In the genomic region with DNA sequence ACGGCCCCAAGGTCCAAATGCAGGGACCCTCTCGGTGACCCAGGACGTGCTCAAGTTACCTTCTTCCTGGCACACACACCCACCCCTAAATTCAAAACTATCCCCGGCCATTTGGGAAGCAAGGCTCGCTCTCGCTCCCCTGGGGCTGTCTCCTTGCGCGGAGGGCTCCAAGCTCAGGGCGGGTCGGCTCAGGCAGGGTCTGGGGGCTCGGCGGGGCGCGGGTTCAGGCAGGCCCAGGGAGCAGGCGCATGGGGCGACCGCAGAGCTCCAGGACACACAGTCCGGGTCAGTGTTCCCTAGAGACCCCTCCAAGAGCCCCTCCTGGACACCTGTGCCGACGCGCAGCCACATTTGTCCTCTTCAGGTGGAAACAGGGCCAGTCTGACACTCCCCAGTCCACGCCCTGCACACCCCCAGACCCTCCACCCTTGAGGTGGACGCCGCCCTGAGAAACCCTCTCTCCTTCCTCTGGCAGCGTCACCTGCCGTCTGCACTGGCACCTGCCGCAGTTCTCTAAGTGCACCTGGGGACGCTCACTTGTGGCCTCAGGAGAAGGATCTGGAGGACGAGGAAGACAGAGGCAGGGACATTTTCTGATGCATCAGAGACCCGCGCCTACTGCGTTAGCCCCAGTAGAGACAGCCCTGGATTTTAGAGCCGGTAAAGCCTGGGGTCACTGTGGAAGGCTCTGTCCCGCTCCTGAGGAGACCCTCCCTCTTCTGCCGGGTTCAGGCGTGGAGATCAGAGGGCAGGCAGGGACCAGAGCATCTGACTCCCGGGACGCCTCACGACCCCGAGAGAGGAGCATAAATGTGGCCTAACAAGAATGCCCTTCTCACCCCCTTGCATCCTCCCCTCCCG, we compare ENCODE assay signal across 1 cellular context.
TF ChIP-seq lines count a peak whose summit lies in the region.

No MANE protein-coding gene starts in this region.

TF ChIP-seq in IMR-90, 13 proteins besides CTCF, POLR2A, EP300 and RAD21 (continued from another document):
- TF ChIP-seq, protein P1, sequence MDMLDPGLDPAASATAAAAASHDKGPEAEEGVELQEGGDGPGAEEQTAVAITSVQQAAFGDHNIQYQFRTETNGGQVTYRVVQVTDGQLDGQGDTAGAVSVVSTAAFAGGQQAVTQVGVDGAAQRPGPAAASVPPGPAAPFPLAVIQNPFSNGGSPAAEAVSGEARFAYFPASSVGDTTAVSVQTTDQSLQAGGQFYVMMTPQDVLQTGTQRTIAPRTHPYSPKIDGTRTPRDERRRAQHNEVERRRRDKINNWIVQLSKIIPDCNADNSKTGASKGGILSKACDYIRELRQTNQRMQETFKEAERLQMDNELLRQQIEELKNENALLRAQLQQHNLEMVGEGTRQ (IDR thresholded peaks at IDR 0.05; ENCODE audit: low read depth, low read length), result no peak
- TF ChIP-seq CEBPB (IDR thresholded peaks at IDR 0.05; ENCODE audit: low read depth, low read length) (no peak), CHD1 (IDR thresholded peaks at IDR 0.05; ENCODE audit: low read depth, low read length) (no peak), NFE2L2 (IDR thresholded peaks at IDR 0.05; ENCODE audit: low read depth, low read length) (no peak)
TF ChIP-seq in IMR-90: peak in this region for 0.
